11 cellular contexts compared by ENCODE assay signal in genomic region chr10:102670065-102670400, GRCh38. TPM values are rescaled to one million over a fixed set of nuclear protein-coding genes. Genes with fewer than 3 reads are reported as not detected.
A peak's percentile ranks its signal among the peaks of the same experiment; 100 is the strongest.
DNase-seq lines count a peak whose midpoint lies in the region; ATAC-seq and TF ChIP-seq lines count a peak whose summit lies in the region.
"Had no signal": no experiment of that assay in that cellular context is flagged by ENCODE, and none has a peak within 500 bp of the region (broad histone marks: within the 10 kb centered on the region; RNA-seq: fewer than 3 reads in every experiment).

No MANE protein-coding gene starts in this region.

- H3K4me3 Mint-ChIP-seq in natural killer cell = no peak overlapping the region
- H3K4me3 Mint-ChIP-seq in natural killer cell treated with Interleukin-12 subunit alpha and Interleukin-12 subunit beta and Interleukin-15 and Interleukin-18, amount 100 ng/mL, for 72 hours = no peak overlapping the region
- no peak overlapping the region for H3K4me3 Mint-ChIP-seq in neural crest cell
- H3K4me3 Mint-ChIP-seq: activated T-cell treated with anti-CD3 and anti-CD28 coated beads, Interleukin-2, amount 50 U/mL, for 4 hours had no signal

- ATAC-seq in natural killer cell (no peak), GM19035 (IDR thresholded peaks at IDR 0.05; ENCODE audit: unreplicated experiment) (no peak)
- no peak for ATAC-seq in natural killer cell treated with Interleukin-12 subunit alpha and Interleukin-12 subunit beta and Interleukin-15 and Interleukin-18, amount 100 ng/mL, for 72 hours
- ATAC-seq: activated T-cell treated with anti-CD3 and anti-CD28 coated beads, Interleukin-2, amount 50 U/mL, for 4 hours had no signal

- H3K4me1 Mint-ChIP-seq in natural killer cell (peaks cover 17 to 30% of the 10 kb centered on the region in 2 donors), neural crest cell (peaks cover 60% of the 10 kb centered on the region)
- H3K4me1 Mint-ChIP-seq in natural killer cell treated with Interleukin-12 subunit alpha and Interleukin-12 subunit beta and Interleukin-15 and Interleukin-18, amount 100 ng/mL, for 72 hours (ENCODE audit: low read depth in 2 of 2) = peaks cover 15 to 18% of the 10 kb centered on the region in 2 donors

- H3K27ac Mint-ChIP-seq in natural killer cell (peak overlapping the region in 1 of 2 donors; percentile 64), neural crest cell (ENCODE audit: unreplicated experiment) (peak overlapping the region; percentile 12)
- H3K27ac Mint-ChIP-seq in natural killer cell treated with Interleukin-12 subunit alpha and Interleukin-12 subunit beta and Interleukin-15 and Interleukin-18, amount 100 ng/mL, for 72 hours = no peak overlapping the region

- H3K9me3 Mint-ChIP-seq in natural killer cell = no peaks in the 10 kb centered on the region
- no peaks in the 10 kb centered on the region for H3K9me3 Mint-ChIP-seq in natural killer cell treated with Interleukin-12 subunit alpha and Interleukin-12 subunit beta and Interleukin-15 and Interleukin-18, amount 100 ng/mL, for 72 hours
- H3K9me3 Mint-ChIP-seq in neural crest cell = no peaks in the 10 kb centered on the region
- H3K9me3 Mint-ChIP-seq: activated T-cell treated with anti-CD3 and anti-CD28 coated beads, Interleukin-2, amount 50 U/mL, for 4 hours had no signal

- intact Hi-C loops in natural killer cell (cut with micrococcal nuclease) = no loop called here

- H3K27me3 Mint-ChIP-seq in natural killer cell (ENCODE audit: low read depth in 2 of 2) (no peaks in the 10 kb centered on the region), neural crest cell (ENCODE audit: low read depth) (no peaks in the 10 kb centered on the region)
- no peaks in the 10 kb centered on the region for H3K27me3 Mint-ChIP-seq in natural killer cell treated with Interleukin-12 subunit alpha and Interleukin-12 subunit beta and Interleukin-15 and Interleukin-18, amount 100 ng/mL, for 72 hours

- DNase-seq in natural killer cell (no peak), neural crest cell (ENCODE audit: low read depth, low spot score) (no peak), anterior cingulate cortex (lab: John Stamatoyannopoulos, UW) (no peak), NCI-H2029 (lab: John Stamatoyannopoulos, UW) (no peak), kidney glomerular epithelial cell (lab: John Stamatoyannopoulos, UW) (no peak)
- DNase-seq in natural killer cell treated with Interleukin-12 subunit alpha and Interleukin-12 subunit beta and Interleukin-15 and Interleukin-18, amount 100 ng/mL, for 72 hours (ENCODE audit: low spot score) = no peak
- DNase-seq: activated CD4-positive, CD25-positive, alpha-beta regulatory T cell; activated T-cell treated with anti-CD3 and anti-CD28 coated beads, Interleukin-2, amount 50 U/mL, for 4 hours; NCI-H526 treated with DMSO at 0.1 percent for 48 hours had no signal

- H3K36me3 Mint-ChIP-seq in natural killer cell = no peaks in the 10 kb centered on the region
- H3K36me3 Mint-ChIP-seq in natural killer cell treated with Interleukin-12 subunit alpha and Interleukin-12 subunit beta and Interleukin-15 and Interleukin-18, amount 100 ng/mL, for 72 hours = no peaks in the 10 kb centered on the region
- H3K36me3 Mint-ChIP-seq in neural crest cell (ENCODE audit: low read depth) = no peaks in the 10 kb centered on the region

- TF ChIP-seq CTCF in natural killer cell (IDR thresholded peaks at IDR 0.05) (peak; percentile 1), neural crest cell (conservative IDR thresholded peaks at IDR 0.05) (peak; percentile 5)

- peak overlapping the region; percentile 87 for H3K27ac ChIP-seq in cingulate gyrus (ENCODE audit: low read depth, low read length)

RNA-seq across cellular contexts. Expression of gene TRIM8, which starts 25.8 kb away (rescaled TPM):
- total RNA-seq in natural killer cell = 10 to 100 TPM; 81.9 to 87.8 (median 86.2) TPM
- total RNA-seq in natural killer cell treated with Interleukin-12 subunit alpha and Interleukin-12 subunit beta and Interleukin-15 and Interleukin-18, amount 100 ng/mL, for 72 hours = 10 to 100 TPM; 50.2 to 78.5 TPM
- total RNA-seq in neural crest cell = 76.9 and 82.8 TPM in 2 replicates

RNA-seq across cellular contexts. Expression of gene ARL3, which starts 44.2 kb away (rescaled TPM):
- total RNA-seq in natural killer cell (1 to 10 TPM; 1.4 to 1.7 (median 1.5) TPM), neural crest cell (32.5 and 34.6 TPM in 2 replicates)
- total RNA-seq in natural killer cell treated with Interleukin-12 subunit alpha and Interleukin-12 subunit beta and Interleukin-15 and Interleukin-18, amount 100 ng/mL, for 72 hours = 1 to 10 TPM; 3.0 to 4.5 TPM

RNA-seq across cellular contexts. Expression of gene SFXN2, which starts 44.4 kb away (rescaled TPM):
- total RNA-seq in natural killer cell (1 to 10 TPM; 4.8 to 8.0 (median 5.1) TPM), neural crest cell (36.6 and 38.2 TPM in 2 replicates)
- 10 to 100 TPM; 13.2 to 39.6 TPM for total RNA-seq in natural killer cell treated with Interleukin-12 subunit alpha and Interleukin-12 subunit beta and Interleukin-15 and Interleukin-18, amount 100 ng/mL, for 72 hours
